In genomic region chr4:82891728-82892466, GRCh38 we compare ENCODE assay signal across 8 cellular contexts. TPM values are rescaled to one million over a fixed set of nuclear protein-coding genes. Genes with fewer than 3 reads are reported as not detected.
DNase-seq lines count a peak whose midpoint lies in the region; ATAC-seq and TF ChIP-seq lines count a peak whose summit lies in the region.

No MANE protein-coding gene starts in this region.

- H3K4me3 ChIP-seq in heart left ventricle (peak overlapping the region; percentile 69 to 98 (median 82)), SJSA1 (peak overlapping the region; percentile 73), esophagus muscularis mucosa (peak overlapping the region; percentile 82 to 89 (median 86)), parathyroid adenoma (ENCODE audit: low read depth, low read length) (peak overlapping the region; percentile 94)

- intact Hi-C loops in heart left ventricle (cut with DNase I) (loop anchor here in 7 of 10 donors (1.0 to 10.0 kb wide), 6 partner anchors 8 to 520 kb away; partner anchors contain the start of genes THAP9 (in 4 of the 7), COPS4 (in 3 of the 7), HNRNPD (in 2 of the 7) and COQ2 (in 1 of the 7)), left ventricle myocardium superior (cut with micrococcal nuclease) (no loop called here), esophagus muscularis mucosa (cut with DNase I) (loop anchor here (10.0 kb wide), 1 partner anchor 393 kb away; the partner anchor contains the start of gene COQ2)

- 26 to 36% (median 33%) methylated on average over 7 of the region's 7 CpGs for WGBS in heart left ventricle, 4 donors
- 36% methylated on average over 7 of the region's 7 CpGs for WGBS in esophagus muscularis mucosa

- TF ChIP-seq EP300 in esophagus muscularis mucosa (IDR thresholded peaks at IDR 0.05) = no peak

- H3K27ac ChIP-seq in heart left ventricle (peak overlapping the region; percentile 85 to 99 (median 96)), SJSA1 (peak overlapping the region; percentile 94), esophagus muscularis mucosa (replicated peaks in 1 of 4) (peak overlapping the region; percentile 93 to 97 (median 96)), parathyroid adenoma (peak overlapping the region; percentile 86)

- H3K27me3 ChIP-seq in heart left ventricle = no peaks in the 10 kb centered on the region
- H3K27me3 ChIP-seq in SJSA1 (replicated peaks) = no peaks in the 10 kb centered on the region
- H3K27me3 ChIP-seq in esophagus muscularis mucosa = no peaks in the 10 kb centered on the region
- no peaks in the 10 kb centered on the region for H3K27me3 ChIP-seq in parathyroid adenoma (ENCODE audit: control insufficient read depth, insufficient read depth, low read length)

- ATAC-seq in heart left ventricle (no peak), left ventricle myocardium superior (no peak), GM21576 (IDR thresholded peaks at IDR 0.05; ENCODE audit: unreplicated experiment) (no peak), GM19328 (IDR thresholded peaks at IDR 0.05; ENCODE audit: unreplicated experiment) (no peak), GM21619 (IDR thresholded peaks at IDR 0.05; ENCODE audit: unreplicated experiment) (no peak)

- H3K9me3 ChIP-seq in heart left ventricle = no peaks in the 10 kb centered on the region
- no peaks in the 10 kb centered on the region for H3K9me3 ChIP-seq in SJSA1 (replicated peaks)
- H3K9me3 ChIP-seq in esophagus muscularis mucosa = no peaks in the 10 kb centered on the region
- no peaks in the 10 kb centered on the region for H3K9me3 ChIP-seq in parathyroid adenoma (ENCODE audit: control insufficient read depth, low read length)

- peak overlapping the region; percentile 70 for H2AFZ ChIP-seq in parathyroid adenoma

- peaks cover 0 to 44% (median 39%) of the 10 kb centered on the region in 9 donors for H3K36me3 ChIP-seq in heart left ventricle
- peaks cover 61% of the 10 kb centered on the region for H3K36me3 ChIP-seq in SJSA1
- peaks cover 9 to 38% (median 24%) of the 10 kb centered on the region in 4 donors for H3K36me3 ChIP-seq in esophagus muscularis mucosa
- H3K36me3 ChIP-seq in parathyroid adenoma (ENCODE audit: control insufficient read depth, insufficient read depth, low read length) = no peaks in the 10 kb centered on the region

- peaks cover 0 to 33% (median 27%) of the 10 kb centered on the region in 12 donors for H3K4me1 ChIP-seq in heart left ventricle
- H3K4me1 ChIP-seq in SJSA1 (replicated peaks) = peaks cover 9% of the 10 kb centered on the region
- H3K4me1 ChIP-seq in esophagus muscularis mucosa = peaks cover 20 to 41% (median 36%) of the 10 kb centered on the region in 4 donors
- peaks cover 3% of the 10 kb centered on the region for H3K4me1 ChIP-seq in parathyroid adenoma

- peak overlapping the region; percentile 88 for H3K4me2 ChIP-seq in parathyroid adenoma (ENCODE audit: low read length)

- no peak for TF ChIP-seq POLR2A in heart left ventricle (IDR thresholded peaks at IDR 0.05)
- TF ChIP-seq POLR2A in esophagus muscularis mucosa (IDR thresholded peaks at IDR 0.05; ENCODE audit: low read depth) = no peak

- DNase-seq in heart left ventricle = no peak
- no peak for DNase-seq in left ventricle myocardium superior
- no peak for DNase-seq in SJSA1 (ENCODE audit: low read depth in 1 of 2, low spot score in 2 of 2)
- DNase-seq in esophagus muscularis mucosa (ENCODE audit: extremely low spot score) = no peak

- TF ChIP-seq CTCF in heart left ventricle (IDR thresholded peaks at IDR 0.05) (no peak), esophagus muscularis mucosa (IDR thresholded peaks at IDR 0.05) (no peak), parathyroid adenoma (IDR thresholded peaks at IDR 0.05) (no peak)

- peaks cover 13% of the 10 kb centered on the region for H3K79me2 ChIP-seq in parathyroid adenoma

- H3K9ac ChIP-seq in parathyroid adenoma = no peak overlapping the region

RNA-seq across cellular contexts. Expression of gene SEC31A, which starts 0.9 kb away (rescaled TPM):
- 100 to 1,000 TPM in 6 of 9 donors, 10 to 100 TPM in 3; 81.0 to 168 (median 101) TPM for total RNA-seq in heart left ventricle
- 10 to 100 TPM; 86.6 to 98.7 TPM for polyA plus RNA-seq in heart left ventricle
- 103 TPM for total RNA-seq in left ventricle myocardium superior
- total RNA-seq in SJSA1 (2014; rRNA removed; shearing (Covaris generic)) = 191 and 203 TPM in 2 replicates
- 100 to 1,000 TPM; 117 to 146 (median 131) TPM for total RNA-seq in esophagus muscularis mucosa

RNA-seq across cellular contexts. Expression of gene THAP9, which starts 8.6 kb away (rescaled TPM):
- total RNA-seq in heart left ventricle = 1 to 10 TPM; 3.1 to 7.7 (median 5.4) TPM
- polyA plus RNA-seq in heart left ventricle = 1 to 10 TPM; 2.9 to 4.4 TPM
- total RNA-seq in left ventricle myocardium superior = 5.3 TPM
- total RNA-seq in SJSA1 (2014; rRNA removed; shearing (Covaris generic)) = 3.4 and 5.3 TPM in 2 replicates
- total RNA-seq in esophagus muscularis mucosa = 1 to 10 TPM; 2.1 to 5.2 (median 2.9) TPM
